ENCODE assay signal across 1 cellular context in the genomic region with DNA sequence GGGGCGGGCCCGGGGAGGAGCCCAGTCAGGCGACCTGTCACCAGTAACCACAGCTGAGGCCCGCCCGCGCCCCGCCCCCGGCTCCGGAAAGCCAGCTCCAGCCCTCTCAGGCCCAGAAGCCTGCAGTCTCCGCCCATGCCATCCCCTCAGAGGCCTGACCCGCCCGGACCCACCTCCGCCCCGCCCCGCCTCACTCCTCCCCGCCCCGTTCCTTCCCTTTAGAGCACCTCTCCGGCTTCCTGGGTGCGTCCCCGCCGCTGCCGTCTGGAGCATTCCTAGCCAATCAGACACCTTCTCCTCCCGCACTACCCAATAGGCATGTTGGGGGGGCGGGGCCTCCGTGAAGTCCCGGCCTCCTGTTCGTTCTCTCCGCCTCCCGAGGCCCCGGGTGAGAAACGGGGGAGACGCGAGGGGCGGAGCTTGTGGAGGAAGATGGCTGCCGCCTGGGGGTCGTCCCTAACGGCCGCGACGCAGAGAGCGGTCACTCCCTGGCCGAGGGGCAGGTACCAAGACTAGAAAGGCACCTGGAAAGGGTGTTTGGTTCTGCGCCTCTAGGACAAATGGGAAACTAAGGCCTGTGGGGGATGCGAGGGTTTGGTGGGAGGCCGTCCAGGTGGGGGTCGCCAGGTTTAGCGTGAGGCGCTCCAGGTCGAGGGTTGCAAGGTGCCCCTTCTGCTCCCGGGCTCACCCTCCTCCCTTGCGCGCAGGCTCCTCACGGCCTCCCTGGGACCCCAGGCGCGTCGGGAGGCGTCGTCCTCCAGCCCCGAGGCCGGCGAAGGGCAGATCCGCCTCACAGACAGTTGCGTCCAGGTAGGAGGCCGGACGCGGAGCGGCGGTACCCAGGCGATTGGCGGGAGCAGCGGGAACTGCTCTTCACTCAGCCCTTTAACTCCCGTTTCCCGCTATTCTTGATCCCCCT.
TF ChIP-seq lines count a peak whose summit lies in the region.

Gene ISCA2 (plus strand): TSS at position 423 of the 919 bp plus-strand sequence. CDS start 10 bp downstream, at position 433.

TF ChIP-seq in HepG2, 621 proteins besides CTCF, POLR2A, EP300 and RAD21 (continued from another document and continues in another):
- TF ChIP-seq GATA4 (IDR thresholded peaks at IDR 0.05; ENCODE audit: borderline replicate concordance, low read depth) (0 out of 2 replicates have a peak, but pooled peaks have one; percentile 23), TARDBP (CRISPR knock-in tag; IDR thresholded peaks at IDR 0.05) (peak; percentile 52; the same call in 1 of the 2 replicates), ZFP91 (CRISPR knock-in tag; IDR thresholded peaks at IDR 0.05; ENCODE audit: borderline replicate concordance) (peak; percentile 47; the same call in 1 of the 2 replicates), ZNF782 (CRISPR knock-in tag; IDR thresholded peaks at IDR 0.05; ENCODE audit: borderline replicate concordance) (peak; percentile 72; the same call in 1 of the 2 replicates), HIVEP1 (CRISPR knock-in tag; IDR thresholded peaks at IDR 0.05) (peak; percentile 44; the same call in 1 of the 2 replicates), SALL1 (CRISPR knock-in tag; IDR thresholded peaks at IDR 0.05) (peak; percentile 48), KDM4B (CRISPR knock-in tag; IDR thresholded peaks at IDR 0.05) (0 out of 2 replicates have a peak, but pooled peaks have one; percentile 26), IRX3 (CRISPR knock-in tag; IDR thresholded peaks at IDR 0.05; ENCODE audit: borderline replicate concordance, low read depth) (0 out of 2 replicates have a peak, but pooled peaks have one; percentile 42), ZNF737 (CRISPR knock-in tag; IDR thresholded peaks at IDR 0.05; ENCODE audit: borderline replicate concordance) (0 out of 2 replicates have a peak, but pooled peaks have one; percentile 57), ZNF333 (CRISPR knock-in tag; IDR thresholded peaks at IDR 0.05; ENCODE audit: borderline replicate concordance) (peak; percentile 45; the same call in 1 of the 2 replicates), ZNF510 (CRISPR knock-in tag; IDR thresholded peaks at IDR 0.05; ENCODE audit: low read depth) (0 out of 2 replicates have a peak, but pooled peaks have one; percentile 11), NFYB (CRISPR knock-in tag; IDR thresholded peaks at IDR 0.05) (peak; percentile 90), NFE2L1 (CRISPR knock-in tag; IDR thresholded peaks at IDR 0.05; ENCODE audit: borderline replicate concordance) (no peak), AGO2 (optimal IDR thresholded peaks at IDR 0.05; ENCODE audit: low read depth, low read length) (peak; percentile 62), ZNF878 (CRISPR knock-in tag; IDR thresholded peaks at IDR 0.05) (0 out of 2 replicates have a peak, but pooled peaks have one; percentile 40), TEAD2 (CRISPR knock-in tag; IDR thresholded peaks at IDR 0.05) (0 out of 2 replicates have a peak, but pooled peaks have one; percentile 59), AHDC1 (CRISPR knock-in tag; IDR thresholded peaks at IDR 0.05; ENCODE audit: borderline replicate concordance) (peak; percentile 18; the same call in 1 of the 2 replicates), ZNF839 (CRISPR knock-in tag; IDR thresholded peaks at IDR 0.05; ENCODE audit: borderline replicate concordance) (0 out of 2 replicates have a peak, but pooled peaks have one; percentile 67), REPIN1 (CRISPR knock-in tag; IDR thresholded peaks at IDR 0.05; ENCODE audit: borderline replicate concordance, low read depth) (peak; percentile 38; the same call in 1 of the 2 replicates), GABPA (IDR thresholded peaks at IDR 0.05; ENCODE audit: low read depth, low read length) (no peak), GABPA (CRISPR knock-in tag; IDR thresholded peaks at IDR 0.05; ENCODE audit: low read depth) (peak; percentile 59), ZNF383 (CRISPR knock-in tag; IDR thresholded peaks at IDR 0.05; ENCODE audit: borderline replicate concordance) (no peak), NAIF1 (CRISPR knock-in tag; IDR thresholded peaks at IDR 0.05; ENCODE audit: borderline replicate concordance) (peak; percentile 71), RNF219 (CRISPR knock-in tag; IDR thresholded peaks at IDR 0.05) (0 out of 2 replicates have a peak, but pooled peaks have one; percentile 45), NFKBIZ (CRISPR knock-in tag; IDR thresholded peaks at IDR 0.05) (no peak), EED (CRISPR knock-in tag; IDR thresholded peaks at IDR 0.05) (0 out of 2 replicates have a peak, but pooled peaks have one; percentile 59), ZFP82 (CRISPR knock-in tag; IDR thresholded peaks at IDR 0.05; ENCODE audit: borderline replicate concordance) (0 out of 2 replicates have a peak, but pooled peaks have one; percentile 63), HNRNPLL (IDR thresholded peaks at IDR 0.05; ENCODE audit: low read depth, low read length, poor library complexity, severe bottlenecking) (peak; percentile 44), ZNF747 (CRISPR knock-in tag; IDR thresholded peaks at IDR 0.05; ENCODE audit: borderline replicate concordance) (peak; percentile 62), ATAD3A (CRISPR knock-in tag; IDR thresholded peaks at IDR 0.05) (no peak), SPEN (CRISPR knock-in tag; IDR thresholded peaks at IDR 0.05; ENCODE audit: low read depth) (peak; percentile 54), ZNF766 (CRISPR knock-in tag; IDR thresholded peaks at IDR 0.05; ENCODE audit: borderline replicate concordance) (no peak; the same call in 1 of the 2 replicates), ZNF749 (CRISPR knock-in tag; IDR thresholded peaks at IDR 0.05; ENCODE audit: borderline replicate concordance) (peak; percentile 34; the same call in 1 of the 2 replicates), ZNF337 (CRISPR knock-in tag; IDR thresholded peaks at IDR 0.05; ENCODE audit: borderline replicate concordance, low read depth) (no peak), MAZ (IDR thresholded peaks at IDR 0.05; ENCODE audit: borderline replicate concordance, low read depth, low read length) (peak; percentile 71; the same call in 1 of the 2 replicates), MAZ (CRISPR knock-in tag; IDR thresholded peaks at IDR 0.05; ENCODE audit: low read depth) (peak; percentile 52), ZMAT3 (CRISPR knock-in tag; conservative IDR thresholded peaks at IDR 0.05) (0 out of 2 replicates have a peak, but pooled peaks have one; percentile 21), IKZF5 (CRISPR knock-in tag; IDR thresholded peaks at IDR 0.05) (0 out of 2 replicates have a peak, but pooled peaks have one; percentile 2)
- TF ChIP-seq, protein P1, sequence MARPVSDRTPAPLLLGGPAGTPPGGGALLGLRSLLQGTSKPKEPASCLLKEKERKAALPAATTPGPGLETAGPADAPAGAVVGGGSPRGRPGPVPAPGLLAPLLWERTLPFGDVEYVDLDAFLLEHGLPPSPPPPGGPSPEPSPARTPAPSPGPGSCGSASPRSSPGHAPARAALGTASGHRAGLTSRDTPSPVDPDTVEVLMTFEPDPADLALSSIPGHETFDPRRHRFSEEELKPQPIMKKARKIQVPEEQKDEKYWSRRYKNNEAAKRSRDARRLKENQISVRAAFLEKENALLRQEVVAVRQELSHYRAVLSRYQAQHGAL (CRISPR knock-in tag; IDR thresholded peaks at IDR 0.05; ENCODE audit: not compliant biosample characterization), result peak; percentile 28
- TF ChIP-seq, protein P2, sequence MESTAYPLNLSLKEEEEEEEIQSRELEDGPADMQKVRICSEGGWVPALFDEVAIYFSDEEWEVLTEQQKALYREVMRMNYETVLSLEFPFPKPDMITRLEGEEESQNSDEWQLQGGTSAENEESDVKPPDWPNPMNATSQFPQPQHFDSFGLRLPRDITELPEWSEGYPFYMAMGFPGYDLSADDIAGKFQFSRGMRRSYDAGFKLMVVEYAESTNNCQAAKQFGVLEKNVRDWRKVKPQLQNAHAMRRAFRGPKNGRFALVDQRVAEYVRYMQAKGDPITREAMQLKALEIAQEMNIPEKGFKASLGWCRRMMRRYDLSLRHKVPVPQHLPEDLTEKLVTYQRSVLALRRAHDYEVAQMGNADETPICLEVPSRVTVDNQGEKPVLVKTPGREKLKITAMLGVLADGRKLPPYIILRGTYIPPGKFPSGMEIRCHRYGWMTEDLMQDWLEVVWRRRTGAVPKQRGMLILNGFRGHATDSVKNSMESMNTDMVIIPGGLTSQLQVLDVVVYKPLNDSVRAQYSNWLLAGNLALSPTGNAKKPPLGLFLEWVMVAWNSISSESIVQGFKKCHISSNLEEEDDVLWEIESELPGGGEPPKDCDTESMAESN (CRISPR knock-in tag; conservative IDR thresholded peaks at IDR 0.05), result peak; percentile 31; the same call in 1 of the 2 replicates
